2 cellular contexts compared by ENCODE assay signal in the genomic region with DNA sequence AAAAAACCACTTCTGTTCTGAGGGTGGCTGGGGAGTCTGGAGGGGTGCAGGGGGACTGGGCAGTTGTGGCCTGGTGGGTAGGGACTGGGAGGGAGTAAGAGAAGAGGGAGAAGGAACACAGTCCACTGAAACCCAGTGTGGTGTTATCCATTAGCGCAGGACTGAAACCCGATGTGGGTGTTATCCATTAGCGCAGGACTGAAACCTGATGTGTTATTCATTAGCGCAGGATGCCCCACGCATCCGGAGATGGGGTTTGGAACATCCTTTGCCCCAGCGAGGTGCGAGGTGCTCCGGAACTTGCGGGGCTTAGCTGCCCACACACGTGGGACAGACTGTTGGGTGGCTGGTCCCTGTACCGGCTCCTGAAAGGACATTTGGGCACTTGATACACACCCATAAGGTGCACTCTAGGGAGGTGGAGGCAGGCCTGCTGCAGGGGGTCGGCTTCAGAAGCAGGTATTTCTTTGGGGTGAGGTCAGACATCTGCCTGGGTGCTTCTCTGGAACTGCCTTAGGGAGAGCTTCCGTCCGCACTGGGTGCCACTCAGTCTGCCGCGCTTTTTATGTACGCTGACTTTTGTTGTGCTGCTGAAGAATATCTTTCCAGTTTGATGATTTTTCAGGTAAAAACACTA.
TF ChIP-seq lines count a peak whose summit lies in the region.

No MANE protein-coding gene starts in this region.

TF ChIP-seq in SK-N-SH, 30 proteins besides CTCF, POLR2A, EP300 and RAD21 (continued from another document):
- TF ChIP-seq TEAD4 (IDR thresholded peaks at IDR 0.05; ENCODE audit: borderline replicate concordance, insufficient read depth) (no peak), RXRA (IDR thresholded peaks at IDR 0.05; ENCODE audit: borderline replicate concordance, low read depth) (no peak), FOSL2 (IDR thresholded peaks at IDR 0.05; ENCODE audit: borderline replicate concordance, low read depth) (no peak), SMC3 (IDR thresholded peaks at IDR 0.05; ENCODE audit: low read depth, low read length) (no peak), GATA2 (CRISPR knock-in tag; IDR thresholded peaks at IDR 0.05) (no peak), CHD2 (IDR thresholded peaks at IDR 0.05; ENCODE audit: low read length, partially characterized antibody) (no peak), EZH2phosphoT487 (IDR thresholded peaks at IDR 0.05; ENCODE audit: borderline replicate concordance, low read depth) (no peak), NRF1 (IDR thresholded peaks at IDR 0.05; ENCODE audit: low read depth, low read length) (no peak)
- TF ChIP-seq, protein P1, sequence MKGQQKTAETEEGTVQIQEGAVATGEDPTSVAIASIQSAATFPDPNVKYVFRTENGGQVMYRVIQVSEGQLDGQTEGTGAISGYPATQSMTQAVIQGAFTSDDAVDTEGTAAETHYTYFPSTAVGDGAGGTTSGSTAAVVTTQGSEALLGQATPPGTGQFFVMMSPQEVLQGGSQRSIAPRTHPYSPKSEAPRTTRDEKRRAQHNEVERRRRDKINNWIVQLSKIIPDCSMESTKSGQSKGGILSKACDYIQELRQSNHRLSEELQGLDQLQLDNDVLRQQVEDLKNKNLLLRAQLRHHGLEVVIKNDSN (IDR thresholded peaks at IDR 0.05; ENCODE audit: borderline replicate concordance, low read depth), result no peak

TF ChIP-seq in SK-N-SH treated with all-trans-retinoic acid at 6 μM for 48 hours, 23 proteins besides CTCF, POLR2A, EP300 and RAD21:
- TF ChIP-seq, protein P2, sequence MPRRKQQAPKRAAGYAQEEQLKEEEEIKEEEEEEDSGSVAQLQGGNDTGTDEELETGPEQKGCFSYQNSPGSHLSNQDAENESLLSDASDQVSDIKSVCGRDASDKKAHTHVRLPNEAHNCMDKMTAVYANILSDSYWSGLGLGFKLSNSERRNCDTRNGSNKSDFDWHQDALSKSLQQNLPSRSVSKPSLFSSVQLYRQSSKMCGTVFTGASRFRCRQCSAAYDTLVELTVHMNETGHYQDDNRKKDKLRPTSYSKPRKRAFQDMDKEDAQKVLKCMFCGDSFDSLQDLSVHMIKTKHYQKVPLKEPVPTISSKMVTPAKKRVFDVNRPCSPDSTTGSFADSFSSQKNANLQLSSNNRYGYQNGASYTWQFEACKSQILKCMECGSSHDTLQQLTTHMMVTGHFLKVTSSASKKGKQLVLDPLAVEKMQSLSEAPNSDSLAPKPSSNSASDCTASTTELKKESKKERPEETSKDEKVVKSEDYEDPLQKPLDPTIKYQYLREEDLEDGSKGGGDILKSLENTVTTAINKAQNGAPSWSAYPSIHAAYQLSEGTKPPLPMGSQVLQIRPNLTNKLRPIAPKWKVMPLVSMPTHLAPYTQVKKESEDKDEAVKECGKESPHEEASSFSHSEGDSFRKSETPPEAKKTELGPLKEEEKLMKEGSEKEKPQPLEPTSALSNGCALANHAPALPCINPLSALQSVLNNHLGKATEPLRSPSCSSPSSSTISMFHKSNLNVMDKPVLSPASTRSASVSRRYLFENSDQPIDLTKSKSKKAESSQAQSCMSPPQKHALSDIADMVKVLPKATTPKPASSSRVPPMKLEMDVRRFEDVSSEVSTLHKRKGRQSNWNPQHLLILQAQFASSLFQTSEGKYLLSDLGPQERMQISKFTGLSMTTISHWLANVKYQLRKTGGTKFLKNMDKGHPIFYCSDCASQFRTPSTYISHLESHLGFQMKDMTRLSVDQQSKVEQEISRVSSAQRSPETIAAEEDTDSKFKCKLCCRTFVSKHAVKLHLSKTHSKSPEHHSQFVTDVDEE (CRISPR knock-in tag; IDR thresholded peaks at IDR 0.05), result no peak
- TF ChIP-seq ESRRG (CRISPR knock-in tag; IDR thresholded peaks at IDR 0.05) (no peak), TOX (CRISPR knock-in tag; IDR thresholded peaks at IDR 0.05; ENCODE audit: borderline replicate concordance) (no peak), ARNTL (CRISPR knock-in tag; IDR thresholded peaks at IDR 0.05; ENCODE audit: borderline replicate concordance, low read depth) (no peak), GLIS3 (CRISPR knock-in tag; IDR thresholded peaks at IDR 0.05) (no peak), PPARA (CRISPR knock-in tag; IDR thresholded peaks at IDR 0.05; ENCODE audit: borderline replicate concordance) (no peak)
